ENCODE assay signal across 18 cellular contexts in genomic region chr2:72678036-72678435, GRCh38.
A peak's percentile ranks its signal among the peaks of the same experiment; 100 is the strongest.
DNase-seq lines count a peak whose midpoint lies in the region; ATAC-seq, FAIRE-seq and TF ChIP-seq lines count a peak whose summit lies in the region.
"Had no signal": no experiment of that assay in that cellular context is flagged by ENCODE, and none has a peak within 500 bp of the region (broad histone marks: within the 10 kb centered on the region; RNA-seq: fewer than 3 reads in every experiment).

No MANE protein-coding gene starts in this region.

- H3K27ac Mint-ChIP-seq in CD4-positive, alpha-beta memory T cell = no peak overlapping the region
- no peak overlapping the region for H3K27ac Mint-ChIP-seq in activated CD4-positive, alpha-beta T cell treated with anti-CD3 and anti-CD28 coated beads, Interleukin-2, amount 10 ng/mL, durations not matched to agents 7 days and 5 days
- H3K27ac Mint-ChIP-seq: activated naive CD8-positive, alpha-beta T cell; HFFc6; stimulated activated naive CD8-positive, alpha-beta T cell treated with anti-CD3 and anti-CD28 coated beads, Interleukin-15, Interleukin-2, amounts not matched to agents 100 ng/mL and 50 ng/mL, for 24 hours had no signal

- CTCF ChIA-PET in CD4-positive, alpha-beta memory T cell (lab: Charles Lee; ENCODE audit: partially characterized antibody) = no interaction called here
- CTCF ChIA-PET in activated CD4-positive, alpha-beta T cell treated with anti-CD3 and anti-CD28 coated beads, Interleukin-2, amount 10 ng/mL, durations not matched to agents 7 days and 5 days (lab: Charles Lee) = no interaction called here

- peaks cover 2 to 24% of the 10 kb centered on the region in 2 donors for H3K36me3 Mint-ChIP-seq in CD4-positive, alpha-beta memory T cell
- no peaks in the 10 kb centered on the region for H3K36me3 Mint-ChIP-seq in activated CD4-positive, alpha-beta T cell treated with anti-CD3 and anti-CD28 coated beads, Interleukin-2, amount 10 ng/mL, durations not matched to agents 7 days and 5 days (ENCODE audit: low read depth)

- H3K4me3 Mint-ChIP-seq in CD4-positive, alpha-beta memory T cell = no peak overlapping the region
- H3K4me3 Mint-ChIP-seq in activated CD4-positive, alpha-beta T cell treated with anti-CD3 and anti-CD28 coated beads, Interleukin-2, amount 10 ng/mL, durations not matched to agents 7 days and 5 days = no peak overlapping the region
- H3K4me3 Mint-ChIP-seq: activated naive CD8-positive, alpha-beta T cell; HFFc6; stimulated activated naive CD8-positive, alpha-beta T cell treated with anti-CD3 and anti-CD28 coated beads, Interleukin-15, Interleukin-2, amounts not matched to agents 100 ng/mL and 50 ng/mL, for 24 hours had no signal

- no peak for DNase-seq in GM18507 (ENCODE audit: extremely low spot score, insufficient read length, low read depth)
- peak; percentile 13 to 50 for DNase-seq in SJCRH30
- DNase-seq in CD4-positive, alpha-beta memory T cell = no peak
- no peak for DNase-seq in prostate gland (ENCODE audit: low spot score)
- DNase-seq in psoas muscle = no peak
- no peak for DNase-seq in activated CD4-positive, alpha-beta T cell treated with anti-CD3 and anti-CD28 coated beads, Interleukin-2, amount 10 ng/mL, durations not matched to agents 7 days and 5 days
- DNase-seq: AML-193; colonic mucosa; DND-41; HFFc6; NCI-H1436 treated with DMSO at 0.1 percent for 48 hours; NCI-H526 treated with DMSO at 0.1 percent for 48 hours; stimulated activated CD4-positive, alpha-beta T cell treated with anti-CD3 and anti-CD28 coated beads, Interleukin-4, amount 100 ng/mL, for 1 hour had no signal

- peaks cover 0 to 5% (median under 1%) of the 10 kb centered on the region in 4 donors for H3K4me1 Mint-ChIP-seq in CD4-positive, alpha-beta memory T cell
- H3K4me1 Mint-ChIP-seq in activated CD4-positive, alpha-beta T cell treated with anti-CD3 and anti-CD28 coated beads, Interleukin-2, amount 10 ng/mL, durations not matched to agents 7 days and 5 days = no peaks in the 10 kb centered on the region

- no peaks in the 10 kb centered on the region for H3K27me3 ChIP-seq in SJCRH30
- no peaks in the 10 kb centered on the region for H3K27me3 ChIP-seq in CD4-positive, alpha-beta memory T cell (ENCODE audit: insufficient read depth, low read length)
- no peaks in the 10 kb centered on the region for H3K27me3 ChIP-seq in prostate gland (replicated peaks; ENCODE audit: insufficient read depth)
- no peaks in the 10 kb centered on the region for H3K27me3 ChIP-seq in psoas muscle (ENCODE audit: insufficient read depth in 3 of 3, low read length in 2 of 3)
- H3K27me3 ChIP-seq: colonic mucosa had no signal

- H3K4me3 ChIP-seq in SJCRH30 (no peak overlapping the region), prostate gland (no peak overlapping the region), psoas muscle (no peak overlapping the region)
- H3K4me3 ChIP-seq in CD4-positive, alpha-beta memory T cell (ENCODE audit: low read length in 2 of 2) = no peak overlapping the region
- H3K4me3 ChIP-seq: colonic mucosa had no signal

- peak overlapping the region; percentile 16; the same call in 1 of the 2 replicates for H3K27ac ChIP-seq in SJCRH30
- no peak overlapping the region for H3K27ac ChIP-seq in CD4-positive, alpha-beta memory T cell (ENCODE audit: low read depth, low read length)
- no peak overlapping the region for H3K27ac ChIP-seq in prostate gland
- no peak overlapping the region for H3K27ac ChIP-seq in psoas muscle
- H3K27ac ChIP-seq: colonic mucosa had no signal

- FAIRE-seq in GM18507 (lab: Jason Lieb, UNC) = peak; percentile 35

- H3K9me3 Mint-ChIP-seq in CD4-positive, alpha-beta memory T cell = no peaks in the 10 kb centered on the region
- H3K9me3 Mint-ChIP-seq in activated CD4-positive, alpha-beta T cell treated with anti-CD3 and anti-CD28 coated beads, Interleukin-2, amount 10 ng/mL, durations not matched to agents 7 days and 5 days = no peaks in the 10 kb centered on the region
- H3K9me3 Mint-ChIP-seq: HFFc6; stimulated activated naive CD8-positive, alpha-beta T cell treated with anti-CD3 and anti-CD28 coated beads, Interleukin-15, Interleukin-2, amounts not matched to agents 100 ng/mL and 50 ng/mL, for 24 hours had no signal

- H3K36me3 ChIP-seq in SJCRH30 (no peaks in the 10 kb centered on the region), prostate gland (no peaks in the 10 kb centered on the region), psoas muscle (ENCODE audit: insufficient read depth in 1 of 2, low read depth in 1 of 2) (no peaks in the 10 kb centered on the region)
- no peaks in the 10 kb centered on the region for H3K36me3 ChIP-seq in CD4-positive, alpha-beta memory T cell (ENCODE audit: insufficient read depth, low read length)
- H3K36me3 ChIP-seq: colonic mucosa had no signal

- TF ChIP-seq POLR2A in prostate gland (IDR thresholded peaks at IDR 0.05) = no peak

- ATAC-seq in GM19468 (IDR thresholded peaks at IDR 0.05; ENCODE audit: extremely low read depth, unreplicated experiment) (peak; percentile 78), HG03025 (IDR thresholded peaks at IDR 0.05; ENCODE audit: low FRiP score, unreplicated experiment) (peak; percentile 63), psoas muscle (no peak)
- ATAC-seq: Right ventricle myocardium inferior had no signal

- H3K9me3 ChIP-seq in SJCRH30 (replicated peaks) = no peaks in the 10 kb centered on the region
- H3K9me3 ChIP-seq in CD4-positive, alpha-beta memory T cell (ENCODE audit: control insufficient read depth in 1 of 2, low read length in 2 of 2) = no peaks in the 10 kb centered on the region
- no peaks in the 10 kb centered on the region for H3K9me3 ChIP-seq in prostate gland
- no peaks in the 10 kb centered on the region for H3K9me3 ChIP-seq in psoas muscle
- H3K9me3 ChIP-seq: colonic mucosa had no signal

- WGBS in prostate gland = 91% methylated on average over 2 of the region's 2 CpGs
- 69 to 86% (median 70%) methylated on average over 2 of the region's 2 CpGs for WGBS in psoas muscle, 3 donors

- H3K4me1 ChIP-seq in SJCRH30 (peaks cover 16% of the 10 kb centered on the region), prostate gland (replicated peaks) (no peaks in the 10 kb centered on the region), psoas muscle (peaks cover 11% of the 10 kb centered on the region)
- no peaks in the 10 kb centered on the region for H3K4me1 ChIP-seq in CD4-positive, alpha-beta memory T cell (ENCODE audit: insufficient read depth, low read length)

- TF ChIP-seq CTCF in prostate gland (IDR thresholded peaks at IDR 0.05) = no peak
- no peak for TF ChIP-seq CTCF in psoas muscle (IDR thresholded peaks at IDR 0.05)

- H3K27me3 Mint-ChIP-seq in CD4-positive, alpha-beta memory T cell = no peaks in the 10 kb centered on the region
- H3K27me3 Mint-ChIP-seq in activated CD4-positive, alpha-beta T cell treated with anti-CD3 and anti-CD28 coated beads, Interleukin-2, amount 10 ng/mL, durations not matched to agents 7 days and 5 days = no peaks in the 10 kb centered on the region
- H3K27me3 Mint-ChIP-seq: activated naive CD8-positive, alpha-beta T cell; stimulated activated naive CD8-positive, alpha-beta T cell treated with anti-CD3 and anti-CD28 coated beads, Interleukin-15, Interleukin-2, amounts not matched to agents 100 ng/mL and 50 ng/mL, for 24 hours had no signal

- intact Hi-C loops in CD4-positive, alpha-beta memory T cell (cut with micrococcal nuclease) = no loop called here
- intact Hi-C loops in prostate gland (cut with DNase I) (no loop called here), psoas muscle (cut with DNase I) (no loop called here)

- POLR2A ChIA-PET in CD4-positive, alpha-beta memory T cell (lab: Charles Lee; ENCODE audit: partially characterized antibody) = no interaction called here
- POLR2A ChIA-PET in activated CD4-positive, alpha-beta T cell treated with anti-CD3 and anti-CD28 coated beads, Interleukin-2, amount 10 ng/mL, durations not matched to agents 7 days and 5 days (lab: Charles Lee) = no interaction called here

Comparison
In these comparisons a context has a peak if more than half of its experiments do, and no peak if none do; other contexts are left out.
1. DNase-seq: peak in SJCRH30 (2 of 2); none in GM18507 (single experiment), CD4-positive, alpha-beta memory T cell (0 of 5), prostate gland (single experiment), psoas muscle (0 of 2) and activated CD4-positive, alpha-beta T cell treated with anti-CD3 and anti-CD28 coated beads, Interleukin-2, amount 10 ng/mL, durations not matched to agents 7 days and 5 days (single experiment).
2. ATAC-seq: peak in GM19468 (single experiment) and HG03025 (single experiment); none in psoas muscle (0 of 4).